Comparison of ENCODE assay signal across 8 cellular contexts in genomic region chr1:155308493-155309422, GRCh38. TPM values are rescaled to one million over a fixed set of nuclear protein-coding genes. Genes with fewer than 3 reads are reported as not detected.
A peak's percentile ranks its signal among the peaks of the same experiment; 100 is the strongest.
DNase-seq lines count a peak whose midpoint lies in the region; ATAC-seq and TF ChIP-seq lines count a peak whose summit lies in the region.

FDPS (plus strand) TSS chr1:155308866; CDS start chr1:155309790, 924 bp downstream.

- peaks cover 16% of the 10 kb centered on the region for H3K4me1 Mint-ChIP-seq in activated T-helper 17 cell treated with anti-CD3 and anti-CD28 coated beads, Interleukin-2, amount 50 U/mL, for 72 hours
- peaks cover 12 to 43% (median 27%) of the 10 kb centered on the region in 7 donors for H3K4me1 Mint-ChIP-seq in naive thymus-derived CD4-positive, alpha-beta T cell
- H3K4me1 Mint-ChIP-seq in stimulated activated naive B cell treated with anti-CD40 and anti-IgM and Interleukin-4, amounts not matched to agents 10 μg/mL and 1 μg/mL and 100 μg/mL, for 72 hours, result peaks cover 24 to 36% of the 10 kb centered on the region in 2 donors

- peaks cover 0 to 12% (median 5%) of the 10 kb centered on the region in 3 experiments for H3K36me3 ChIP-seq in naive thymus-derived CD4-positive, alpha-beta T cell (ENCODE audit: control insufficient read depth in 2 of 3, insufficient read depth in 3 of 3, low read length in 3 of 3)

- CTCF ChIA-PET in RWPE1 (lab: Yijun Ruan, JAX), result interaction anchor here (0.7 to 0.8 kb wide), 2 partner anchors 58 to 59 kb away, joined by 3 to 4 read pairs; no protein-coding TSS in a partner anchor
- CTCF ChIA-PET in naive thymus-derived CD4-positive, alpha-beta T cell (lab: Charles Lee), result interaction anchor here (1.1 to 1.9 kb wide), 3 partner anchors 12 to 58 kb away, joined by 4 to 10 read pairs (median 4); partner anchors contain the start of gene RUSC1

- no peaks in the 10 kb centered on the region for H3K27me3 Mint-ChIP-seq in activated T-helper 17 cell treated with anti-CD3 and anti-CD28 coated beads, Interleukin-2, amount 50 U/mL, for 72 hours
- H3K27me3 Mint-ChIP-seq in naive thymus-derived CD4-positive, alpha-beta T cell, result no peaks in the 10 kb centered on the region
- no peaks in the 10 kb centered on the region for H3K27me3 Mint-ChIP-seq in stimulated activated naive B cell treated with anti-CD40 and anti-IgM and Interleukin-4, amounts not matched to agents 10 μg/mL and 1 μg/mL and 100 μg/mL, for 72 hours

- peaks cover 57% of the 10 kb centered on the region for H3K36me3 Mint-ChIP-seq in activated T-helper 17 cell treated with anti-CD3 and anti-CD28 coated beads, Interleukin-2, amount 50 U/mL, for 72 hours (ENCODE audit: low read depth)
- peaks cover 0 to 29% (median 7%) of the 10 kb centered on the region in 5 donors for H3K36me3 Mint-ChIP-seq in naive thymus-derived CD4-positive, alpha-beta T cell
- peaks cover 34 to 40% of the 10 kb centered on the region in 2 donors for H3K36me3 Mint-ChIP-seq in stimulated activated naive B cell treated with anti-CD40 and anti-IgM and Interleukin-4, amounts not matched to agents 10 μg/mL and 1 μg/mL and 100 μg/mL, for 72 hours

- peak within 1 kb of the TSS; percentile 98 for H3K27ac Mint-ChIP-seq in activated T-helper 17 cell treated with anti-CD3 and anti-CD28 coated beads, Interleukin-2, amount 50 U/mL, for 72 hours
- peak within 1 kb of the TSS; percentile 89 to 98 (median 96) for H3K27ac Mint-ChIP-seq in naive thymus-derived CD4-positive, alpha-beta T cell
- peak within 1 kb of the TSS; percentile 99 for H3K27ac Mint-ChIP-seq in stimulated activated naive B cell treated with anti-CD40 and anti-IgM and Interleukin-4, amounts not matched to agents 10 μg/mL and 1 μg/mL and 100 μg/mL, for 72 hours

- peak within 1 kb of the TSS; percentile 96 for H3K27ac ChIP-seq in RWPE1
- H3K27ac ChIP-seq in naive thymus-derived CD4-positive, alpha-beta T cell (ENCODE audit: low read depth, low read length), result peak within 1 kb of the TSS; percentile 87

- POLR2A ChIA-PET in RWPE1 (lab: Yijun Ruan, JAX; ENCODE audit: low non-redundant PET), result no interaction called here
- POLR2A ChIA-PET in naive thymus-derived CD4-positive, alpha-beta T cell (lab: Charles Lee), result interaction anchor here (0.6 to 1.9 kb wide), 6 partner anchors 10 to 64 kb away, joined by 3 to 15 read pairs (median 4); no protein-coding TSS in a partner anchor

- peak within 1 kb of the TSS; percentile 97 for H3K4me3 Mint-ChIP-seq in activated T-helper 17 cell treated with anti-CD3 and anti-CD28 coated beads, Interleukin-2, amount 50 U/mL, for 72 hours
- peak within 1 kb of the TSS; percentile 88 to 99 (median 97) for H3K4me3 Mint-ChIP-seq in naive thymus-derived CD4-positive, alpha-beta T cell
- peak within 1 kb of the TSS; percentile 94 to 96 for H3K4me3 Mint-ChIP-seq in stimulated activated naive B cell treated with anti-CD40 and anti-IgM and Interleukin-4, amounts not matched to agents 10 μg/mL and 1 μg/mL and 100 μg/mL, for 72 hours

- no peaks in the 10 kb centered on the region for H3K9me3 ChIP-seq in naive thymus-derived CD4-positive, alpha-beta T cell (ENCODE audit: control insufficient read depth in 2 of 3, low read length in 3 of 3)

- peaks cover 11 to 20% of the 10 kb centered on the region in 2 donors for H3K4me1 ChIP-seq in naive thymus-derived CD4-positive, alpha-beta T cell (ENCODE audit: control insufficient read depth in 2 of 2, insufficient read depth in 2 of 2, low read length in 2 of 2)

- no peaks in the 10 kb centered on the region for H3K27me3 ChIP-seq in naive thymus-derived CD4-positive, alpha-beta T cell (ENCODE audit: control insufficient read depth in 2 of 2, insufficient read depth in 2 of 2, low read length in 2 of 2)

- intact Hi-C loops in naive thymus-derived CD4-positive, alpha-beta T cell (cut with micrococcal nuclease), result loop anchor here (1.0 kb wide), 10 partner anchors 15 to 746 kb away; partner anchors contain the start of genes CLK2 (in 2 of the 2), HCN3 (in 2 of the 2), LAMTOR2 (in 2 of the 2) and SCAMP3 (in 2 of the 2)

- no peak for TF ChIP-seq CTCF in LNCaP clone FGC (IDR thresholded peaks at IDR 0.05; ENCODE audit: control insufficient read depth, extremely low read depth, insufficient read depth)
- TF ChIP-seq CTCF in RWPE1 (conservative IDR thresholded peaks at IDR 0.05; ENCODE audit: low read depth), result no peak

- ATAC-seq in activated T-helper 17 cell treated with anti-CD3 and anti-CD28 coated beads, Interleukin-2, amount 50 U/mL, for 72 hours (replicated peaks), result peak; percentile 98
- peak; percentile 98 for ATAC-seq in naive thymus-derived CD4-positive, alpha-beta T cell
- ATAC-seq in stimulated activated naive B cell treated with anti-CD40 and anti-IgM and Interleukin-4, amounts not matched to agents 10 μg/mL and 1 μg/mL and 100 μg/mL, for 72 hours (replicated peaks), result peak; percentile 98 to 99

- H3K4me3 ChIP-seq in LNCaP clone FGC (ENCODE audit: low read depth, low read length), result peak within 1 kb of the TSS; percentile 96
- H3K4me3 ChIP-seq in naive thymus-derived CD4-positive, alpha-beta T cell (ENCODE audit: low read length), result peak within 1 kb of the TSS; percentile 90

- H3K9me3 Mint-ChIP-seq in activated T-helper 17 cell treated with anti-CD3 and anti-CD28 coated beads, Interleukin-2, amount 50 U/mL, for 72 hours, result no peaks in the 10 kb centered on the region
- no peaks in the 10 kb centered on the region for H3K9me3 Mint-ChIP-seq in naive thymus-derived CD4-positive, alpha-beta T cell
- H3K9me3 Mint-ChIP-seq in stimulated activated naive B cell treated with anti-CD40 and anti-IgM and Interleukin-4, amounts not matched to agents 10 μg/mL and 1 μg/mL and 100 μg/mL, for 72 hours, result no peaks in the 10 kb centered on the region

- DNase-seq in Daoy (ENCODE audit: low read depth), result peak; percentile 100
- peak; percentile 85 for DNase-seq in GOT3 (lab: John Stamatoyannopoulos, UW)
- peak; percentile 99 for DNase-seq in LNCaP clone FGC (ENCODE audit: low read depth)
- peak; percentile 97 for DNase-seq in RWPE1 (ENCODE audit: low spot score)
- DNase-seq in fibroblast of gingiva (ENCODE audit: low read depth), result peak; percentile 99
- peak; percentile 83 to 98 (median 95) for DNase-seq in naive thymus-derived CD4-positive, alpha-beta T cell
- DNase-seq in stimulated activated naive B cell treated with anti-CD40 and anti-IgM and Interleukin-4, amounts not matched to agents 10 μg/mL and 1 μg/mL and 100 μg/mL, for 72 hours, result peak; percentile 98

RNA-seq across cellular contexts. Expression of gene FDPS, which starts in this region (rescaled TPM):
- 219 and 227 TPM in 2 replicates for total RNA-seq in Daoy (2014; rRNA removed; shearing (Covaris generic))
- 100 to 1,000 TPM; 319 to 371 TPM for total RNA-seq in activated T-helper 17 cell treated with anti-CD3 and anti-CD28 coated beads, Interleukin-2, amount 50 U/mL, for 72 hours
- total RNA-seq in naive thymus-derived CD4-positive, alpha-beta T cell, result 100 to 1,000 TPM in 1 of 5 experiments, 10 to 100 TPM in 4; 58.5 to 193 (median 79.0) TPM
- 100 to 1,000 TPM in 1 of 2 donors, 10 to 100 TPM in 1; 99.3 to 102 TPM for polyA plus RNA-seq in naive thymus-derived CD4-positive, alpha-beta T cell

Comparison
In these comparisons a context has a peak if more than half of its experiments do, and no peak if none do; other contexts are left out.
1. Peak in every context shown above with its lines: DNase-seq, ATAC-seq, H3K4me3 ChIP-seq and H3K27ac ChIP-seq.